8 cellular contexts compared by ENCODE assay signal in genomic region chr3:140736863-140737460, GRCh38. TPM values are rescaled to one million over a fixed set of nuclear protein-coding genes. Genes with fewer than 3 reads are reported as not detected.
DNase-seq lines count a peak whose midpoint lies in the region; TF ChIP-seq lines count a peak whose summit lies in the region.

No MANE protein-coding gene starts in this region.

- H3K27me3 ChIP-seq in cardiac muscle cell: peaks cover 15% of the 10 kb centered on the region

- H3K27me3 Mint-ChIP-seq in activated CD4-positive, alpha-beta memory T cell treated with anti-CD3 and anti-CD28 coated beads for 36 hours: peaks cover 10% of the 10 kb centered on the region
- peaks cover 2% of the 10 kb centered on the region for H3K27me3 Mint-ChIP-seq in activated CD4-positive, alpha-beta memory T cell treated with anti-CD3 and anti-CD28 coated beads, Interleukin-2, amount 10 ng/mL, durations not matched to agents 7 days and 5 days
- peaks cover 18% of the 10 kb centered on the region for H3K27me3 Mint-ChIP-seq in T-helper 2 cell treated with Interferon-gamma antibody and Interleukin-4, amounts not matched to agents 5 μg/mL and 100 μg/mL, for 36 hours (ENCODE audit: low read depth)

- H3K4me3 Mint-ChIP-seq in activated CD4-positive, alpha-beta memory T cell treated with anti-CD3 and anti-CD28 coated beads for 36 hours: no peak overlapping the region
- no peak overlapping the region for H3K4me3 Mint-ChIP-seq in activated CD4-positive, alpha-beta memory T cell treated with anti-CD3 and anti-CD28 coated beads, Interleukin-2, amount 10 ng/mL, durations not matched to agents 7 days and 5 days
- H3K4me3 Mint-ChIP-seq in T-helper 2 cell treated with Interferon-gamma antibody and Interleukin-4, amounts not matched to agents 5 μg/mL and 100 μg/mL, for 36 hours: no peak overlapping the region

- no peaks in the 10 kb centered on the region for H3K9me3 Mint-ChIP-seq in activated CD4-positive, alpha-beta memory T cell treated with anti-CD3 and anti-CD28 coated beads for 36 hours
- H3K9me3 Mint-ChIP-seq in activated CD4-positive, alpha-beta memory T cell treated with anti-CD3 and anti-CD28 coated beads, Interleukin-2, amount 10 ng/mL, durations not matched to agents 7 days and 5 days: no peaks in the 10 kb centered on the region
- no peaks in the 10 kb centered on the region for H3K9me3 Mint-ChIP-seq in T-helper 2 cell treated with Interferon-gamma antibody and Interleukin-4, amounts not matched to agents 5 μg/mL and 100 μg/mL, for 36 hours

- CTCF ChIA-PET in activated CD4-positive, alpha-beta memory T cell treated with anti-CD3 and anti-CD28 coated beads for 36 hours (lab: Charles Lee): no interaction called here
- CTCF ChIA-PET in activated CD4-positive, alpha-beta memory T cell treated with anti-CD3 and anti-CD28 coated beads, Interleukin-2, amount 10 ng/mL, durations not matched to agents 7 days and 5 days (lab: Charles Lee): no interaction called here

- intact Hi-C loops in activated CD4-positive, alpha-beta memory T cell treated with anti-CD3 and anti-CD28 coated beads for 36 hours (cut with micrococcal nuclease): no loop called here

- H3K4me1 ChIP-seq in cardiac muscle cell (ENCODE audit: low read depth): no peaks in the 10 kb centered on the region

- H3K9me3 ChIP-seq in cardiac muscle cell (ENCODE audit: low read depth): no peaks in the 10 kb centered on the region

- peak; percentile 10 for DNase-seq in activated CD4-positive, alpha-beta memory T cell treated with anti-CD3 and anti-CD28 coated beads for 36 hours
- DNase-seq in activated CD4-positive, alpha-beta memory T cell treated with anti-CD3 and anti-CD28 coated beads, Interleukin-2, amount 10 ng/mL, durations not matched to agents 7 days and 5 days: no peak
- DNase-seq in MV-4-11 (lab: John Stamatoyannopoulos, UW): peak; percentile 43
- DNase-seq in UCSD-AML1 (lab: John Stamatoyannopoulos, UW; ENCODE audit: unreplicated experiment): peak; percentile 16
- peak; percentile 52 to 68 for DNase-seq in cardiac muscle cell (ENCODE audit: low read depth in 1 of 2, low spot score in 1 of 2)
- DNase-seq in retinal pigment epithelial cell (ENCODE audit: low read depth): peak; percentile 15
- DNase-seq in T-helper 2 cell treated with Interferon-gamma antibody and Interleukin-4, amounts not matched to agents 5 μg/mL and 100 μg/mL, for 36 hours (ENCODE audit: low spot score): no peak
- DNase-seq in T-helper 1 cell: no peak

- no peaks in the 10 kb centered on the region for H3K36me3 ChIP-seq in cardiac muscle cell

- TF ChIP-seq CTCF in cardiac muscle cell (IDR thresholded peaks at IDR 0.05; ENCODE audit: low read depth, low read length) (peak; percentile 38), retinal pigment epithelial cell (conservative IDR thresholded peaks at IDR 0.05; ENCODE audit: low read depth, low read length) (peak; percentile 69)

- H3K4me1 Mint-ChIP-seq in activated CD4-positive, alpha-beta memory T cell treated with anti-CD3 and anti-CD28 coated beads for 36 hours (ENCODE audit: low read depth): no peaks in the 10 kb centered on the region
- no peaks in the 10 kb centered on the region for H3K4me1 Mint-ChIP-seq in activated CD4-positive, alpha-beta memory T cell treated with anti-CD3 and anti-CD28 coated beads, Interleukin-2, amount 10 ng/mL, durations not matched to agents 7 days and 5 days
- H3K4me1 Mint-ChIP-seq in T-helper 2 cell treated with Interferon-gamma antibody and Interleukin-4, amounts not matched to agents 5 μg/mL and 100 μg/mL, for 36 hours (ENCODE audit: low read depth): peaks cover 3% of the 10 kb centered on the region

- POLR2A ChIA-PET in activated CD4-positive, alpha-beta memory T cell treated with anti-CD3 and anti-CD28 coated beads for 36 hours (lab: Charles Lee): no interaction called here
- POLR2A ChIA-PET in activated CD4-positive, alpha-beta memory T cell treated with anti-CD3 and anti-CD28 coated beads, Interleukin-2, amount 10 ng/mL, durations not matched to agents 7 days and 5 days (lab: Charles Lee): no interaction called here

- H3K36me3 Mint-ChIP-seq in activated CD4-positive, alpha-beta memory T cell treated with anti-CD3 and anti-CD28 coated beads for 36 hours: no peaks in the 10 kb centered on the region
- no peaks in the 10 kb centered on the region for H3K36me3 Mint-ChIP-seq in activated CD4-positive, alpha-beta memory T cell treated with anti-CD3 and anti-CD28 coated beads, Interleukin-2, amount 10 ng/mL, durations not matched to agents 7 days and 5 days (ENCODE audit: low read depth)
- no peaks in the 10 kb centered on the region for H3K36me3 Mint-ChIP-seq in T-helper 2 cell treated with Interferon-gamma antibody and Interleukin-4, amounts not matched to agents 5 μg/mL and 100 μg/mL, for 36 hours (ENCODE audit: low read depth)

- H3K4me3 ChIP-seq in cardiac muscle cell (no peak overlapping the region), retinal pigment epithelial cell (ENCODE audit: low read length) (no peak overlapping the region)

- no peak overlapping the region for H3K27ac Mint-ChIP-seq in activated CD4-positive, alpha-beta memory T cell treated with anti-CD3 and anti-CD28 coated beads for 36 hours
- no peak overlapping the region for H3K27ac Mint-ChIP-seq in activated CD4-positive, alpha-beta memory T cell treated with anti-CD3 and anti-CD28 coated beads, Interleukin-2, amount 10 ng/mL, durations not matched to agents 7 days and 5 days
- H3K27ac Mint-ChIP-seq in T-helper 2 cell treated with Interferon-gamma antibody and Interleukin-4, amounts not matched to agents 5 μg/mL and 100 μg/mL, for 36 hours: no peak overlapping the region

- no peak overlapping the region for H3K27ac ChIP-seq in cardiac muscle cell

RNA-seq across cellular contexts. Expression of gene TRIM42, which starts 59.1 kb away (rescaled TPM):
- total RNA-seq in activated CD4-positive, alpha-beta memory T cell treated with anti-CD3 and anti-CD28 coated beads for 36 hours: not detected
- total RNA-seq in activated CD4-positive, alpha-beta memory T cell treated with anti-CD3 and anti-CD28 coated beads, Interleukin-2, amount 10 ng/mL, durations not matched to agents 7 days and 5 days: not detected
- not detected in 2 replicates for total RNA-seq in cardiac muscle cell
- not detected in 2 replicates for polyA plus RNA-seq in cardiac muscle cell

Comparison
In these comparisons a context has a peak if more than half of its experiments do, and no peak if none do; other contexts are left out.
1. DNase-seq: peak in activated CD4-positive, alpha-beta memory T cell treated with anti-CD3 and anti-CD28 coated beads for 36 hours (single experiment), MV-4-11 (single experiment), UCSD-AML1 (single experiment), cardiac muscle cell (2 of 2) and retinal pigment epithelial cell (single experiment); none in activated CD4-positive, alpha-beta memory T cell treated with anti-CD3 and anti-CD28 coated beads, Interleukin-2, amount 10 ng/mL, durations not matched to agents 7 days and 5 days (single experiment), T-helper 2 cell treated with Interferon-gamma antibody and Interleukin-4, amounts not matched to agents 5 μg/mL and 100 μg/mL, for 36 hours (single experiment) and T-helper 1 cell (0 of 5).